1 cellular context compared by ENCODE assay signal in the genomic region with DNA sequence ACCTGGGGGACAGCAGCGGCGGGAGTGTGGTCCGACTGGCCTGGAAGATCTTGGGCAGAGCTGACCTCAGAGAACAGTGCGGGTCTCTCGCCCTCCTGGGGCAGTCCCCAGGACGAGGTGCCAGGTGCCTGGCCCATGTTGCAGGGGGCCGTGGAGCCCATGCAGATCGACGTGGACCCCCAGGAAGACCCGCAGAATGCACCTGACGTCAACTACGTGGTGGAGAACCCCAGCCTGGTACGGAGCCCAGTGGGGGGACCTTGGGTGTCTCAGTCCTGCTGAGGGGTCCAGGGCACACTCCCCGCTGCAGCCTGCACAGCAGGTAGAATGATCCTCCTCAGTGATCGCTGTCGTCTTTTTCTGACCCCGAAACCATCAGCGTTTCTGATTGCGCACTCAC.
TF ChIP-seq lines count a peak whose summit lies in the region.

No MANE protein-coding gene starts in this region.

TF ChIP-seq in GM12878, 131 proteins besides CTCF, POLR2A, EP300 and RAD21:
- TF ChIP-seq JUNB (IDR thresholded peaks at IDR 0.05) (no peak), ESRRA (IDR thresholded peaks at IDR 0.05; ENCODE audit: low read length) (no peak), NBN (IDR thresholded peaks at IDR 0.05) (no peak), HDAC2 (IDR thresholded peaks at IDR 0.05) (no peak), HDAC6 (IDR thresholded peaks at IDR 0.05; ENCODE audit: unreplicated experiment) (no peak), BCL11A (IDR thresholded peaks at IDR 0.05; ENCODE audit: low read depth, low read length) (no peak)
- TF ChIP-seq, protein P1, sequence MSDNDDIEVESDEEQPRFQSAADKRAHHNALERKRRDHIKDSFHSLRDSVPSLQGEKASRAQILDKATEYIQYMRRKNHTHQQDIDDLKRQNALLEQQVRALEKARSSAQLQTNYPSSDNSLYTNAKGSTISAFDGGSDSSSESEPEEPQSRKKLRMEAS (IDR thresholded peaks at IDR 0.05; ENCODE audit: low read depth, low read length): no peak
TF ChIP-seq in GM12878: peak in this region for 0.
